In genomic region chr18:24138884-24139616, GRCh38 we compare ENCODE assay signal across 1 cellular context.
TF ChIP-seq lines count a peak whose summit lies in the region.

A gene with protein sequence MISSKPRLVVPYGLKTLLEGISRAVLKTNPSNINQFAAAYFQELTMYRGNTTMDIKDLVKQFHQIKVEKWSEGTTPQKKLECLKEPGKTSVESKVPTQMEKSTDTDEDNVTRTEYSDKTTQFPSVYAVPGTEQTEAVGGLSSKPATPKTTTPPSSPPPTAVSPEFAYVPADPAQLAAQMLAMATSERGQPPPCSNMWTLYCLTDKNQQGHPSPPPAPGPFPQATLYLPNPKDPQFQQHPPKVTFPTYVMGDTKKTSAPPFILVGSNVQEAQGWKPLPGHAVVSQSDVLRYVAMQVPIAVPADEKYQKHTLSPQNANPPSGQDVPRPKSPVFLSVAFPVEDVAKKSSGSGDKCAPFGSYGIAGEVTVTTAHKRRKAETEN (plus strand): TSS chr18:24139062. CDS start chr18:24143115, 4,053 bp downstream.

TF ChIP-seq in H1, 55 proteins besides CTCF, POLR2A, EP300 and RAD21 (continued from another document):
- TF ChIP-seq CHD7 (IDR thresholded peaks at IDR 0.05; ENCODE audit: insufficient replicate concordance, low read length) (no peak), BACH1 (IDR thresholded peaks at IDR 0.05; ENCODE audit: low read length) (no peak), CBX8 (IDR thresholded peaks at IDR 0.05; ENCODE audit: borderline replicate concordance, low read depth, low read length) (no peak), POLR2AphosphoS5 (IDR thresholded peaks at IDR 0.05; ENCODE audit: low read depth, low read length) (peak; percentile 95), RXRA (IDR thresholded peaks at IDR 0.05; ENCODE audit: insufficient read depth, low read depth, low read length) (0 out of 2 replicates have a peak, but pooled peaks have one; percentile 3), JUN (IDR thresholded peaks at IDR 0.05; ENCODE audit: low read depth, low read length) (no peak), JUND (IDR thresholded peaks at IDR 0.05; ENCODE audit: low read length) (no peak), SP1 (IDR thresholded peaks at IDR 0.05; ENCODE audit: low read depth, low read length) (peak; percentile 65; the same call in 1 of the 2 replicates), ZNF274 (IDR thresholded peaks at IDR 0.05; ENCODE audit: borderline replicate concordance, extremely low read depth, low read length) (no peak), KDM5A (IDR thresholded peaks at IDR 0.05; ENCODE audit: low read length) (no peak), SP2 (IDR thresholded peaks at IDR 0.05; ENCODE audit: low read length) (no peak), HDAC2 (IDR thresholded peaks at IDR 0.05; ENCODE audit: borderline replicate concordance in 1 of 2, low read depth in 2 of 2, low read length in 2 of 2) (0 out of 4 replicates have a peak, but pooled peaks of 1 of the 2 experiments have one; percentile 14), SAP30 (IDR thresholded peaks at IDR 0.05; ENCODE audit: insufficient read depth, insufficient replicate concordance, low read length) (peak; percentile 42), HDAC6 (IDR thresholded peaks at IDR 0.05; ENCODE audit: low read depth, low read length) (no peak), GABPA (IDR thresholded peaks at IDR 0.05; ENCODE audit: borderline replicate concordance, insufficient read depth, low read length) (no peak), CHD1 (IDR thresholded peaks at IDR 0.05; ENCODE audit: low read depth, low read length) (no peak), TEAD4 (IDR thresholded peaks at IDR 0.05; ENCODE audit: low read depth, low read length) (no peak), MAFK (IDR thresholded peaks at IDR 0.05; ENCODE audit: low read depth, low read length) (no peak), TBP (IDR thresholded peaks at IDR 0.05; ENCODE audit: low read depth, low read length) (peak; percentile 98), SIRT6 (IDR thresholded peaks at IDR 0.05; ENCODE audit: low read length) (no peak), CEBPB (IDR thresholded peaks at IDR 0.05; ENCODE audit: low read depth, low read length) (no peak), CREB1 (IDR thresholded peaks at IDR 0.05) (peak; percentile 65), RBBP5 (IDR thresholded peaks at IDR 0.05; ENCODE audit: borderline replicate concordance, low read depth, low read length) (0 out of 2 replicates have a peak, but pooled peaks have one; percentile 79), EGR1 (IDR thresholded peaks at IDR 0.05; ENCODE audit: borderline replicate concordance, low read depth, low read length) (no peak), EZH2 (IDR thresholded peaks at IDR 0.05; ENCODE audit: low read depth, low read length, severe bottlenecking) (no peak), BCL11A (IDR thresholded peaks at IDR 0.05; ENCODE audit: low read depth in 2 of 2, low read length in 2 of 2) (no peak), TAF7 (optimal IDR thresholded peaks at IDR 0.05; ENCODE audit: borderline replicate concordance, low read depth, low read length) (peak; percentile 97), GTF2F1 (IDR thresholded peaks at IDR 0.05; ENCODE audit: borderline replicate concordance, low read depth, low read length) (peak; percentile 91), YY1 (IDR thresholded peaks at IDR 0.05; ENCODE audit: low read depth, low read length) (peak; percentile 19; the same call in 1 of the 2 replicates), NANOG (IDR thresholded peaks at IDR 0.05; ENCODE audit: insufficient read depth, low read depth, low read length, poor library complexity, severe bottlenecking) (peak; percentile 30), ASH2L (IDR thresholded peaks at IDR 0.05; ENCODE audit: low read length) (peak; percentile 86), RNF2 (IDR thresholded peaks at IDR 0.05; ENCODE audit: borderline replicate concordance, low read depth, low read length, missing control alignments, poor library complexity, severe bottlenecking) (no peak), CTBP2 (IDR thresholded peaks at IDR 0.05; ENCODE audit: borderline replicate concordance, insufficient read depth, insufficient read length, low read length) (no peak), KDM4A (IDR thresholded peaks at IDR 0.05; ENCODE audit: low read depth, low read length, severe bottlenecking) (peak; percentile 64), SIX5 (IDR thresholded peaks at IDR 0.05; ENCODE audit: low read depth, low read length) (no peak), CBX5 (IDR thresholded peaks at IDR 0.05; ENCODE audit: low read depth, low read length) (no peak), CHD2 (IDR thresholded peaks at IDR 0.05; ENCODE audit: low read length) (no peak), MAX (IDR thresholded peaks at IDR 0.05) (0 out of 2 replicates have a peak, but pooled peaks have one; percentile 14), PHF8 (conservative IDR thresholded peaks at IDR 0.05; ENCODE audit: low read depth, low read length) (peak; percentile 94), SRF (IDR thresholded peaks at IDR 0.05; ENCODE audit: low read depth, low read length) (no peak), SUZ12 (IDR thresholded peaks at IDR 0.05; ENCODE audit: low read length) (no peak), BRCA1 (IDR thresholded peaks at IDR 0.05; ENCODE audit: low read depth, low read length) (no peak), SIN3A (conservative IDR thresholded peaks at IDR 0.05 in 1 of 2, IDR thresholded peaks at IDR 0.05 in 1 of 2; ENCODE audit: low read depth in 1 of 2, low read length in 2 of 2) (peak in 1 of 2 experiments; percentile 70; a peak in 1 of 4 replicates), NRF1 (IDR thresholded peaks at IDR 0.05; ENCODE audit: low read depth, low read length) (peak; percentile 10; the same call in 1 of the 2 replicates), FOSL1 (IDR thresholded peaks at IDR 0.05; ENCODE audit: insufficient read depth, low read depth, low read length) (no peak), SP4 (IDR thresholded peaks at IDR 0.05; ENCODE audit: low read length) (0 out of 2 replicates have a peak, but pooled peaks have one; percentile 65)
- TF ChIP-seq, protein P1, sequence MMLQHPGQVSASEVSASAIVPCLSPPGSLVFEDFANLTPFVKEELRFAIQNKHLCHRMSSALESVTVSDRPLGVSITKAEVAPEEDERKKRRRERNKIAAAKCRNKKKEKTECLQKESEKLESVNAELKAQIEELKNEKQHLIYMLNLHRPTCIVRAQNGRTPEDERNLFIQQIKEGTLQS (IDR thresholded peaks at IDR 0.05; ENCODE audit: insufficient read depth, low read depth, low read length), result no peak
- TF ChIP-seq, protein P2, sequence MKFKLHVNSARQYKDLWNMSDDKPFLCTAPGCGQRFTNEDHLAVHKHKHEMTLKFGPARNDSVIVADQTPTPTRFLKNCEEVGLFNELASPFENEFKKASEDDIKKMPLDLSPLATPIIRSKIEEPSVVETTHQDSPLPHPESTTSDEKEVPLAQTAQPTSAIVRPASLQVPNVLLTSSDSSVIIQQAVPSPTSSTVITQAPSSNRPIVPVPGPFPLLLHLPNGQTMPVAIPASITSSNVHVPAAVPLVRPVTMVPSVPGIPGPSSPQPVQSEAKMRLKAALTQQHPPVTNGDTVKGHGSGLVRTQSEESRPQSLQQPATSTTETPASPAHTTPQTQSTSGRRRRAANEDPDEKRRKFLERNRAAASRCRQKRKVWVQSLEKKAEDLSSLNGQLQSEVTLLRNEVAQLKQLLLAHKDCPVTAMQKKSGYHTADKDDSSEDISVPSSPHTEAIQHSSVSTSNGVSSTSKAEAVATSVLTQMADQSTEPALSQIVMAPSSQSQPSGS (IDR thresholded peaks at IDR 0.05; ENCODE audit: low read length), result no peak
- TF ChIP-seq, protein P3, sequence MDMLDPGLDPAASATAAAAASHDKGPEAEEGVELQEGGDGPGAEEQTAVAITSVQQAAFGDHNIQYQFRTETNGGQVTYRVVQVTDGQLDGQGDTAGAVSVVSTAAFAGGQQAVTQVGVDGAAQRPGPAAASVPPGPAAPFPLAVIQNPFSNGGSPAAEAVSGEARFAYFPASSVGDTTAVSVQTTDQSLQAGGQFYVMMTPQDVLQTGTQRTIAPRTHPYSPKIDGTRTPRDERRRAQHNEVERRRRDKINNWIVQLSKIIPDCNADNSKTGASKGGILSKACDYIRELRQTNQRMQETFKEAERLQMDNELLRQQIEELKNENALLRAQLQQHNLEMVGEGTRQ (IDR thresholded peaks at IDR 0.05; ENCODE audit: low read length), result no peak
TF ChIP-seq in H1: peak in this region for 22.
